In the genomic region with DNA sequence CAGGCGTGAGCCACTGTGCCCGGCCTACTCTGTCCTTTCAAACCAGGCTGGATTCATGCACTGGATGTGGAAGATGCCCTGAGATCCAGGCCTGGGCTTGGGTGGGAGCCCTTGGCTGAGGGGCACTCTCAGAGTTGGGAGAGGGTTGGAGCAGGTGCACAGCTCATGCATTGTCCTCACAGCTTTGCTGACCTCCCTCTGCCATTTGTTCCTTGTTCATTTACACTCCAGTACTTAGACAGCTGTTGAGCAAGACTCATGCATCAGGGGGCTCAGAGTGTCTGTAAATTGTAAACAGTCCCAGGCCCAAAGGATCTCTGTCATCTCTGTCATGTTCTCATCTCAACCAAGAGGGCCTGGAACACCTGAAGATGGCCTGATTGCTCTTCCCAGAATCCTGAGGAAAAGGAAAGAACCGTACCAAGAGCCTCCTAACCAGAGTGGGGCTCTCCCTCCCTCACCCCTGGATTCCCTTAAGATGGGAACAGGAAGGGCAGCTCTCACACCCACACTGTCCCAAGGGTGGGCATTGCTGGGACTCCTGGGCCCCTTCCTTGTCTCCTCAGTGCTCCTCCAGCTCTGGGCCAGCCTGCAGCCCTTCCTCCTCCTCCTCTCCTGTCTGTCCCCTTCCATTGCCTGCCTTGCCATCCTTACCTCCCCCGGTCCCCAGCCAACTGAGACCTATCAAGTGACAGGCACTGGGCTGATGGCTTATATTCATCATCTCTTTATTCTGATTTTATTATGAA, we compare ENCODE assay signal across 26 cellular contexts.
"Had no signal": no experiment of that assay in that cellular context is flagged by ENCODE, and none has a peak within 500 bp of the region (broad histone marks: within the 10 kb centered on the region; RNA-seq: fewer than 3 reads in every experiment).

No MANE protein-coding gene starts in this region.

- H3K27me3 ChIP-seq: ascending aorta, body of pancreas, cardiac muscle cell, Peyer's patch had no signal

- H3K4me1 ChIP-seq: Peyer's patch had no signal

- H3K27me3 Mint-ChIP-seq: activated CD4-positive, alpha-beta memory T cell treated with anti-CD3 and anti-CD28 coated beads for 36 hours; activated CD4-positive, alpha-beta T cell treated with anti-CD3 and anti-CD28 coated beads, Interleukin-2, amount 10 ng/mL, durations not matched to agents 7 days and 5 days; activated naive CD8-positive, alpha-beta T cell treated with anti-CD3 and anti-CD28 coated beads, Interleukin-2, amount 10 ng/mL, durations not matched to agents 7 days and 5 days had no signal

- H3K4me3 ChIP-seq: ascending aorta, body of pancreas, cardiac muscle cell, Peyer's patch had no signal

- H3K36me3 Mint-ChIP-seq: activated CD4-positive, alpha-beta memory T cell treated with anti-CD3 and anti-CD28 coated beads for 36 hours; activated naive CD8-positive, alpha-beta T cell treated with anti-CD3 and anti-CD28 coated beads, Interleukin-2, amount 10 ng/mL, durations not matched to agents 7 days and 5 days had no signal

- H3K27ac Mint-ChIP-seq: activated CD4-positive, alpha-beta memory T cell treated with anti-CD3 and anti-CD28 coated beads for 36 hours; activated CD4-positive, alpha-beta T cell treated with anti-CD3 and anti-CD28 coated beads, Interleukin-2, amount 10 ng/mL, durations not matched to agents 7 days and 5 days; activated naive CD8-positive, alpha-beta T cell treated with anti-CD3 and anti-CD28 coated beads, Interleukin-2, amount 10 ng/mL, durations not matched to agents 7 days and 5 days; activated T-helper 2 cell treated with anti-CD3 and anti-CD28 coated beads, Interferon-gamma antibody, Interleukin-2, Interleukin-4, amounts not matched to agents 10 μg/mL and 5 μg/mL and 100 μg/mL, durations not matched to agents 14 hours and 24 hours and 36 hours had no signal

- DNase-seq: activated CD4-positive, alpha-beta memory T cell treated with anti-CD3 and anti-CD28 coated beads for 36 hours; activated CD4-positive, alpha-beta T cell treated with anti-CD3 and anti-CD28 coated beads, Interleukin-2, amount 10 ng/mL, durations not matched to agents 7 days and 5 days; activated CD4-positive, CD25-positive, alpha-beta regulatory T cell; activated CD8-positive, alpha-beta memory T cell treated with anti-CD3 and anti-CD28 coated beads for 24 hours; activated naive CD4-positive, alpha-beta T cell treated with anti-CD3 and anti-CD28 coated beads, Interleukin-2, amount 50 U/mL, for 16 hours; activated naive CD8-positive, alpha-beta T cell treated with anti-CD3 and anti-CD28 coated beads, Interleukin-2, amount 10 ng/mL, durations not matched to agents 7 days and 5 days; activated T-cell treated with anti-CD3 and anti-CD28 coated beads, Interleukin-2, amount 50 U/mL, for 4 hours; body of pancreas; IMR-90; KBM-7; NCI-H1092 treated with DMSO at 0.1 percent for 48 hours; NCI-H1436; NCI-H1694 treated with DMSO at 0.1 percent for 48 hours; NCI-H2029 treated with DMSO at 0.1 percent for 48 hours; NCI-H345; NCI-H510A; NCI-H526 treated with DMSO at 0.1 percent for 48 hours; NCI-H82; Peyer's patch; SHP77 treated with DMSO at 0.1 percent for 48 hours; T-helper 2 cell; T1000 had no signal

- H3K4me3 Mint-ChIP-seq: activated CD4-positive, alpha-beta memory T cell treated with anti-CD3 and anti-CD28 coated beads for 36 hours; activated CD4-positive, alpha-beta T cell treated with anti-CD3 and anti-CD28 coated beads, Interleukin-2, amount 10 ng/mL, durations not matched to agents 7 days and 5 days; activated naive CD8-positive, alpha-beta T cell treated with anti-CD3 and anti-CD28 coated beads, Interleukin-2, amount 10 ng/mL, durations not matched to agents 7 days and 5 days; activated T-cell treated with anti-CD3 and anti-CD28 coated beads, Interleukin-2, amount 50 U/mL, for 4 hours had no signal

- H3K4me1 Mint-ChIP-seq: activated naive CD8-positive, alpha-beta T cell treated with anti-CD3 and anti-CD28 coated beads, Interleukin-2, amount 10 ng/mL, durations not matched to agents 7 days and 5 days had no signal

- H3K36me3 ChIP-seq: ascending aorta, cardiac muscle cell, Peyer's patch had no signal

- H3K9me3 Mint-ChIP-seq: activated CD4-positive, alpha-beta memory T cell treated with anti-CD3 and anti-CD28 coated beads for 36 hours; activated CD4-positive, alpha-beta T cell treated with anti-CD3 and anti-CD28 coated beads, Interleukin-2, amount 10 ng/mL, durations not matched to agents 7 days and 5 days; activated T-cell treated with anti-CD3 and anti-CD28 coated beads, Interleukin-2, amount 50 U/mL, for 4 hours; activated T-helper 2 cell treated with anti-CD3 and anti-CD28 coated beads, Interferon-gamma antibody, Interleukin-2, Interleukin-4, amounts not matched to agents 10 μg/mL and 5 μg/mL and 100 μg/mL, durations not matched to agents 14 hours and 24 hours and 36 hours had no signal

- H3K27ac ChIP-seq: body of pancreas, cardiac muscle cell, Peyer's patch, VCaP had no signal

- ATAC-seq: activated T-cell treated with anti-CD3 and anti-CD28 coated beads, Interleukin-2, amount 50 U/mL, for 4 hours; body of pancreas had no signal

- H3K9me3 ChIP-seq: ascending aorta, body of pancreas, Peyer's patch had no signal
